ENCODE assay signal across 23 cellular contexts in the genomic region with DNA sequence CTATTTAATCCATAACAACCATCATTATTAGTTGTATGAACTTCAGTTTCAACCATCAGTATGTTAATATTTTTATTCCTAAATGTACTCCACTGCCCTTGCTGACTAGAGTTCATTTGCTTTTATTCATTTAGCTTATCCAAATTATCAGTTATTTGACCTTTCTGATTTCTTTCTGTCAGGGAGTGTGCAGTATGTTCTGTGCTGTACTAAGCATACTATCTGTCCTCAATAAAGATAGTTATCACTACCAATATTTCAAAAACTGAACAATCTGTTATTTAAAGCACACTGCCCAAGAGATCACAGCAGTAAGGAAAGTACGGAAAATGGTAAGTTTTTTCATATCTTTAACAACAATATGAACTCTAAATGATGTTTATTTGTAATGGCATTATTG.
"Had no signal": no experiment of that assay in that cellular context is flagged by ENCODE, and none has a peak within 500 bp of the region (broad histone marks: within the 10 kb centered on the region; RNA-seq: fewer than 3 reads in every experiment).

No MANE protein-coding gene starts in this region.

- H3K27ac ChIP-seq: colonic mucosa, dorsolateral prefrontal cortex, esophagus muscularis mucosa, foreskin keratinocyte, gastroesophageal sphincter, heart left ventricle, hepatocyte, left lung, lower lobe of right lung had no signal

- H3K9me3 ChIP-seq: colonic mucosa had no signal

- ATAC-seq: foreskin keratinocyte, gastroesophageal sphincter, heart left ventricle, left cardiac atrium, left lung, left ventricle myocardium superior, lower lobe of right lung, mucosa of descending colon had no signal

- H3K27ac Mint-ChIP-seq: immature natural killer cell, mesothelial cell of epicardium had no signal

- H3K27me3 Mint-ChIP-seq: naive B cell had no signal

- H3K4me2 ChIP-seq: hepatocyte had no signal

- H3K36me3 ChIP-seq: colonic mucosa had no signal

- H3K4me1 ChIP-seq: colonic mucosa, esophagus muscularis mucosa, foreskin keratinocyte, gastroesophageal sphincter, lower lobe of right lung had no signal

- H2AFZ ChIP-seq: hepatocyte had no signal

- H3K4me1 Mint-ChIP-seq: immature natural killer cell had no signal

- H3K4me3 ChIP-seq: colonic mucosa, dorsolateral prefrontal cortex, esophagus muscularis mucosa, gastroesophageal sphincter, heart left ventricle, hepatocyte, left lung, lower lobe of right lung, mucosa of descending colon had no signal

- DNase-seq: colonic mucosa; cortex of kidney; dermis blood vessel endothelial cell; dorsolateral prefrontal cortex; effector CD4-positive, alpha-beta T cell; effector memory CD4-positive, alpha-beta T cell; foreskin keratinocyte; heart left ventricle; hypothalamus; immature natural killer cell; islet precursor cell; left cardiac atrium; left lung; left ventricle myocardium superior; lower lobe of right lung; mesenchymal stem cell; mucosa of descending colon; naive B cell had no signal

- FAIRE-seq: endothelial cell of umbilical vein had no signal

- H3K27me3 ChIP-seq: colonic mucosa, dorsolateral prefrontal cortex, esophagus muscularis mucosa, foreskin keratinocyte, gastroesophageal sphincter, heart left ventricle, hepatocyte, left lung had no signal

- H3K4me3 Mint-ChIP-seq: immature natural killer cell, mesothelial cell of epicardium, naive B cell had no signal
